Comparison of ENCODE assay signal across 12 cellular contexts in the genomic region with DNA sequence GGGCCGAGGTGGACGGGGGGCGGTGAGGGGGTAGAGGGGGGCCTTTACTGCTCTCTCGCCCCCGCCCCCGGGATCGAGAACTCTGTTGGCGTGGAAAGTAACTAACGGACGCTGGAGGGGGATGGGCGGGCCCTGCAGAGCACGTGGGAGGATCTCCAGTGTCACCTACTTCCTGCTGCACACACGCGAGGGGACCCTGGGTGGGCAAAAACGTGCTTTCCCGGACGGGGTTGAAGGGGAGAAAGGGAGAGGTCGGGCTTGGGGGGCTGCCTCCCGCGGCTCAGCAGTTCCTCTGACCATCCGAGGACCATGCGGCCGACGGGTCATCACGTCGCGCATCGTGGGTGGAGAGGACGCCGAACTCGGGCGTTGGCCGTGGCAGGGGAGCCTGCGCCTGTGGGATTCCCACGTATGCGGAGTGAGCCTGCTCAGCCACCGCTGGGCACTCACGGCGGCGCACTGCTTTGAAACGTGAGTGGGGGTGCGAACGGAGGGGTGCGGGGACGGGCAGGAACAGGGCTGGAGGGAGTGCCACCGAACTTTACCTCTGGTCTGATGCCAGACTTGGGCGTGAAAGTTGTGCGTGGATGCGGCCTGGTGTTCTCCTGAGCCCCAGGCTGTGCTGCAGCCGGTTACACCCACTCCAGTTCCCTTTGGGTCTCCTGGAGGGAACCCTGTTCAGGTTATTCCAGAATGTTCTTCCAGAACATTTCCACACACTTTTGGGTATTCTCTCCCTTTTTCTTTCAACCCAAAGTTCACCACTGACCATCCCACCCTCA. TPM values are rescaled to one million over a fixed set of nuclear protein-coding genes. Genes with fewer than 3 reads are reported as not detected.
DNase-seq lines count a peak whose midpoint lies in the region; ATAC-seq, FAIRE-seq and TF ChIP-seq lines count a peak whose summit lies in the region.
"Had no signal": no experiment of that assay in that cellular context is flagged by ENCODE, and none has a peak within 500 bp of the region (broad histone marks: within the 10 kb centered on the region; RNA-seq: fewer than 3 reads in every experiment).

No MANE protein-coding gene starts in this region.

- H3K36me3 ChIP-seq in SJCRH30 = no peaks in the 10 kb centered on the region

- DNase-seq in activated T-cell treated with anti-CD3 and anti-CD28 coated beads, Interleukin-2, amount 50 U/mL, for 24 hours = peak; percentile 51
- DNase-seq in activated T-cell treated with anti-CD3 and anti-CD28 coated beads, Interleukin-2, amount 50 U/mL, for 1 hour = no peak
- peak; percentile 22 for DNase-seq in activated CD8-positive, alpha-beta T cell treated with anti-CD3 and anti-CD28 coated beads for 36 hours
- DNase-seq in sciatic nerve (ENCODE audit: low spot score) (peak; percentile 55), SJCRH30 (no peak), GM12891 (ENCODE audit: insufficient read length, low spot score) (no peak)
- DNase-seq: DND-41, hippocampal formation, MV-4-11, NCI-H526 treated with DMSO at 0.1 percent for 48 hours had no signal

- no peaks in the 10 kb centered on the region for H3K27me3 Mint-ChIP-seq in activated T-cell treated with anti-CD3 and anti-CD28 coated beads, Interleukin-2, amount 50 U/mL, for 24 hours
- peaks cover 1% of the 10 kb centered on the region for H3K27me3 Mint-ChIP-seq in activated CD8-positive, alpha-beta T cell treated with anti-CD3 and anti-CD28 coated beads for 36 hours

- TF ChIP-seq POLR2A in GM12891 (IDR thresholded peaks at IDR 0.05; ENCODE audit: low read depth, low read length) = no peak

- CTCF ChIA-PET in activated CD8-positive, alpha-beta T cell treated with anti-CD3 and anti-CD28 coated beads for 36 hours (lab: Charles Lee) = interaction anchor here (1.0 kb wide), 1 partner anchor 50 kb away, joined by 4 read pairs; no protein-coding TSS in a partner anchor

- H3K27ac Mint-ChIP-seq in activated T-cell treated with anti-CD3 and anti-CD28 coated beads, Interleukin-2, amount 50 U/mL, for 24 hours = peak overlapping the region; percentile 50
- no peak overlapping the region for H3K27ac Mint-ChIP-seq in activated CD8-positive, alpha-beta T cell treated with anti-CD3 and anti-CD28 coated beads for 36 hours

- POLR2A ChIA-PET in activated CD8-positive, alpha-beta T cell treated with anti-CD3 and anti-CD28 coated beads for 36 hours (lab: Charles Lee) = interaction anchor here (1.2 kb wide), 1 partner anchor 17 kb away, joined by 3 read pairs; no protein-coding TSS in a partner anchor

- peak overlapping the region; percentile 75 for H3K4me3 Mint-ChIP-seq in activated T-cell treated with anti-CD3 and anti-CD28 coated beads, Interleukin-2, amount 50 U/mL, for 24 hours
- peak overlapping the region; percentile 49 for H3K4me3 Mint-ChIP-seq in activated CD8-positive, alpha-beta T cell treated with anti-CD3 and anti-CD28 coated beads for 36 hours

- no peak for ATAC-seq in activated CD8-positive, alpha-beta T cell treated with anti-CD3 and anti-CD28 coated beads for 36 hours
- ATAC-seq in sciatic nerve = no peak

- H3K4me1 ChIP-seq in SJCRH30 = peaks cover 4% of the 10 kb centered on the region

- H3K27ac ChIP-seq in SJCRH30 = no peak overlapping the region
- H3K27ac ChIP-seq: SK-N-MC had no signal

- intact Hi-C loops in activated CD8-positive, alpha-beta T cell treated with anti-CD3 and anti-CD28 coated beads for 36 hours (cut with micrococcal nuclease) = no loop called here
- intact Hi-C loops in sciatic nerve (cut with DNase I) = no loop called here

- H3K27me3 ChIP-seq in SJCRH30 = peaks cover 31% of the 10 kb centered on the region

- H3K4me3 ChIP-seq in SJCRH30 = no peak overlapping the region
- H3K4me3 ChIP-seq: SK-N-MC had no signal

- H3K9me3 ChIP-seq in SJCRH30 (replicated peaks) = no peaks in the 10 kb centered on the region

- no peak for TF ChIP-seq CTCF in activated CD8-positive, alpha-beta T cell treated with anti-CD3 and anti-CD28 coated beads for 36 hours (IDR thresholded peaks at IDR 0.05)

- H3K36me3 Mint-ChIP-seq in activated T-cell treated with anti-CD3 and anti-CD28 coated beads, Interleukin-2, amount 50 U/mL, for 24 hours (ENCODE audit: low read depth) = no peaks in the 10 kb centered on the region
- no peaks in the 10 kb centered on the region for H3K36me3 Mint-ChIP-seq in activated CD8-positive, alpha-beta T cell treated with anti-CD3 and anti-CD28 coated beads for 36 hours (ENCODE audit: low read depth)

- no peaks in the 10 kb centered on the region for H3K9me3 Mint-ChIP-seq in activated T-cell treated with anti-CD3 and anti-CD28 coated beads, Interleukin-2, amount 50 U/mL, for 24 hours
- H3K9me3 Mint-ChIP-seq in activated CD8-positive, alpha-beta T cell treated with anti-CD3 and anti-CD28 coated beads for 36 hours = no peaks in the 10 kb centered on the region

- peaks cover 2% of the 10 kb centered on the region for H3K4me1 Mint-ChIP-seq in activated T-cell treated with anti-CD3 and anti-CD28 coated beads, Interleukin-2, amount 50 U/mL, for 24 hours (ENCODE audit: low read depth)
- no peaks in the 10 kb centered on the region for H3K4me1 Mint-ChIP-seq in activated CD8-positive, alpha-beta T cell treated with anti-CD3 and anti-CD28 coated beads for 36 hours (ENCODE audit: low read depth)

- no peak for FAIRE-seq in GM12891 (lab: Jason Lieb, UNC)
- FAIRE-seq: endometrium had no signal

TF ChIP-seq in GM12891, 5 proteins besides CTCF, POLR2A, EP300 and RAD21:
- no peak for TF ChIP-seq SPI1 (IDR thresholded peaks at IDR 0.05; ENCODE audit: low read depth, low read length)
- TF ChIP-seq POU2F2 (IDR thresholded peaks at IDR 0.05; ENCODE audit: low read depth, low read length) = no peak
- TF ChIP-seq PAX5 (IDR thresholded peaks at IDR 0.05; ENCODE audit: insufficient read depth, low read length, severe bottlenecking) = no peak
- no peak for TF ChIP-seq POLR2AphosphoS5 (IDR thresholded peaks at IDR 0.05; ENCODE audit: low read depth, low read length)
- no peak for TF ChIP-seq TAF1 (IDR thresholded peaks at IDR 0.05; ENCODE audit: low read depth, low read length)

RNA-seq across cellular contexts. Expression of a gene that starts 0.7 kb away (rescaled TPM):
- total RNA-seq in activated CD8-positive, alpha-beta T cell treated with anti-CD3 and anti-CD28 coated beads for 36 hours = 10 to 100 TPM; 11.3 to 12.5 TPM
- total RNA-seq in sciatic nerve = 0.40 TPM
- total RNA-seq in SJCRH30 (2014; rRNA removed; shearing (Covaris generic)) = not detected in 2 replicates
- 29.1 TPM for polyA plus RNA-seq in GM12891 (2012; ENCODE audit: low read depth, missing spikeins)

RNA-seq across cellular contexts. Expression of a gene that starts 12.4 kb away (rescaled TPM):
- total RNA-seq in activated CD8-positive, alpha-beta T cell treated with anti-CD3 and anti-CD28 coated beads for 36 hours = 1 to 10 TPM in 1 of 2 experiments, under 1 TPM in 1; 0.97 to 2.1 TPM
- not detected for total RNA-seq in sciatic nerve
- total RNA-seq in SJCRH30 (2014; rRNA removed; shearing (Covaris generic)) = not detected in 2 replicates
- polyA plus RNA-seq in GM12891 (2012; ENCODE audit: low read depth, missing spikeins) = 8.1 TPM

RNA-seq across cellular contexts. Expression of a gene that starts 19.4 kb away (rescaled TPM):
- not detected for total RNA-seq in activated CD8-positive, alpha-beta T cell treated with anti-CD3 and anti-CD28 coated beads for 36 hours
- total RNA-seq in sciatic nerve = not detected
- total RNA-seq in SJCRH30 (2014; rRNA removed; shearing (Covaris generic)) = not detected in 2 replicates
- not detected for polyA plus RNA-seq in GM12891 (2012; ENCODE audit: low read depth, missing spikeins)

RNA-seq across cellular contexts. Expression of a gene that starts 30.3 kb away (rescaled TPM):
- total RNA-seq in activated CD8-positive, alpha-beta T cell treated with anti-CD3 and anti-CD28 coated beads for 36 hours = under 1 TPM in 1 of 2 experiments, not detected in 1; 0.29 TPM
- total RNA-seq in sciatic nerve = not detected
- not detected in 2 replicates for total RNA-seq in SJCRH30 (2014; rRNA removed; shearing (Covaris generic))
- polyA plus RNA-seq in GM12891 (2012; ENCODE audit: low read depth, missing spikeins) = not detected

RNA-seq across cellular contexts. Expression of a gene that starts 40.3 kb away (rescaled TPM):
- not detected for total RNA-seq in activated CD8-positive, alpha-beta T cell treated with anti-CD3 and anti-CD28 coated beads for 36 hours
- 0.36 TPM for total RNA-seq in sciatic nerve
- not detected in 2 replicates for total RNA-seq in SJCRH30 (2014; rRNA removed; shearing (Covaris generic))
- not detected for polyA plus RNA-seq in GM12891 (2012; ENCODE audit: low read depth, missing spikeins)

Comparison
In these comparisons a context has a peak if more than half of its experiments do, and no peak if none do; other contexts are left out.
1. DNase-seq: peak in activated T-cell treated with anti-CD3 and anti-CD28 coated beads, Interleukin-2, amount 50 U/mL, for 24 hours (single experiment), activated CD8-positive, alpha-beta T cell treated with anti-CD3 and anti-CD28 coated beads for 36 hours (single experiment) and sciatic nerve (single experiment); none in activated T-cell treated with anti-CD3 and anti-CD28 coated beads, Interleukin-2, amount 50 U/mL, for 1 hour (single experiment), SJCRH30 (0 of 2) and GM12891 (single experiment).